ENCODE assay signal across 21 cellular contexts in genomic region chr7:47946581-47947354, GRCh38. TPM values are rescaled to one million over a fixed set of nuclear protein-coding genes. Genes with fewer than 3 reads are reported as not detected.
DNase-seq lines count a peak whose midpoint lies in the region; ATAC-seq lines count a peak whose summit lies in the region.
"Had no signal": no experiment of that assay in that cellular context is flagged by ENCODE, and none has a peak within 500 bp of the region (broad histone marks: within the 10 kb centered on the region; RNA-seq: fewer than 3 reads in every experiment).

No MANE protein-coding gene starts in this region.

- no peaks in the 10 kb centered on the region for H3K4me1 Mint-ChIP-seq in activated T-cell treated with anti-CD3 and anti-CD28 coated beads, Interleukin-2, amount 50 U/mL, for 24 hours (ENCODE audit: low read depth)
- H3K4me1 Mint-ChIP-seq in activated naive CD8-positive, alpha-beta T cell treated with anti-CD3 and anti-CD28 coated beads, Interleukin-2, amount 50 U/mL, for 24 hours, result peaks cover 2% of the 10 kb centered on the region
- H3K4me1 Mint-ChIP-seq: naive B cell; stimulated activated memory B cell treated with anti-CD40 and anti-IgM and Interleukin-4, amounts not matched to agents 10 μg/mL and 1 μg/mL and 100 μg/mL, for 72 hours had no signal

- peak overlapping the region; percentile 13 for H3K27ac Mint-ChIP-seq in activated T-cell treated with anti-CD3 and anti-CD28 coated beads, Interleukin-2, amount 50 U/mL, for 24 hours
- no peak overlapping the region for H3K27ac Mint-ChIP-seq in activated naive CD8-positive, alpha-beta T cell treated with anti-CD3 and anti-CD28 coated beads, Interleukin-2, amount 50 U/mL, for 24 hours
- H3K27ac Mint-ChIP-seq: stimulated activated memory B cell treated with anti-CD40 and anti-IgM and Interleukin-4, amounts not matched to agents 10 μg/mL and 1 μg/mL and 100 μg/mL, for 72 hours had no signal

- peaks cover 0 to 11% (median 2%) of the 10 kb centered on the region in 3 donors for H3K4me1 ChIP-seq in skeletal muscle tissue (ENCODE audit: control insufficient read depth in 3 of 3, insufficient read depth in 3 of 3, low read length in 3 of 3)

- H3K9me3 Mint-ChIP-seq in activated T-cell treated with anti-CD3 and anti-CD28 coated beads, Interleukin-2, amount 50 U/mL, for 24 hours, result no peaks in the 10 kb centered on the region
- no peaks in the 10 kb centered on the region for H3K9me3 Mint-ChIP-seq in activated naive CD8-positive, alpha-beta T cell treated with anti-CD3 and anti-CD28 coated beads, Interleukin-2, amount 50 U/mL, for 24 hours
- H3K9me3 Mint-ChIP-seq: naive B cell; stimulated activated memory B cell treated with anti-CD40 and anti-IgM and Interleukin-4, amounts not matched to agents 10 μg/mL and 1 μg/mL and 100 μg/mL, for 72 hours had no signal

- no peaks in the 10 kb centered on the region for H3K36me3 ChIP-seq in skeletal muscle tissue (ENCODE audit: control insufficient read depth in 3 of 3, insufficient read depth in 3 of 3, low read length in 3 of 3)
- H3K36me3 ChIP-seq: left lung, upper lobe of right lung had no signal

- no peaks in the 10 kb centered on the region for H3K27me3 Mint-ChIP-seq in activated T-cell treated with anti-CD3 and anti-CD28 coated beads, Interleukin-2, amount 50 U/mL, for 24 hours
- H3K27me3 Mint-ChIP-seq in activated naive CD8-positive, alpha-beta T cell treated with anti-CD3 and anti-CD28 coated beads, Interleukin-2, amount 50 U/mL, for 24 hours, result no peaks in the 10 kb centered on the region
- H3K27me3 Mint-ChIP-seq: stimulated activated memory B cell treated with anti-CD40 and anti-IgM and Interleukin-4, amounts not matched to agents 10 μg/mL and 1 μg/mL and 100 μg/mL, for 72 hours had no signal

- peak; percentile 43 for ATAC-seq in activated naive CD8-positive, alpha-beta T cell treated with anti-CD3 and anti-CD28 coated beads, Interleukin-2, amount 50 U/mL, for 24 hours
- ATAC-seq in GM19324 (IDR thresholded peaks at IDR 0.05; ENCODE audit: low FRiP score, unreplicated experiment) (no peak), GM21717 (IDR thresholded peaks at IDR 0.05; ENCODE audit: unreplicated experiment) (no peak)
- ATAC-seq: left lung; stimulated activated memory B cell treated with anti-CD40 and anti-IgM and Interleukin-4, amounts not matched to agents 10 μg/mL and 1 μg/mL and 100 μg/mL, for 72 hours; upper lobe of right lung had no signal

- peak overlapping the region; percentile 28 for H3K27ac ChIP-seq in skeletal muscle tissue (ENCODE audit: low read depth, low read length)
- H3K27ac ChIP-seq: KMS-11 had no signal

- no peaks in the 10 kb centered on the region for H3K9me3 ChIP-seq in skeletal muscle tissue (ENCODE audit: control insufficient read depth in 3 of 3, low read length in 3 of 3)
- H3K9me3 ChIP-seq: left lung, upper lobe of right lung had no signal

- H3K4me3 ChIP-seq in skeletal muscle tissue (ENCODE audit: low read length in 3 of 3), result no peak overlapping the region
- H3K4me3 ChIP-seq: left lung, upper lobe of right lung had no signal

- H3K4me3 Mint-ChIP-seq in activated T-cell treated with anti-CD3 and anti-CD28 coated beads, Interleukin-2, amount 50 U/mL, for 24 hours, result no peak overlapping the region
- no peak overlapping the region for H3K4me3 Mint-ChIP-seq in activated naive CD8-positive, alpha-beta T cell treated with anti-CD3 and anti-CD28 coated beads, Interleukin-2, amount 50 U/mL, for 24 hours
- H3K4me3 Mint-ChIP-seq: naive B cell; stimulated activated memory B cell treated with anti-CD40 and anti-IgM and Interleukin-4, amounts not matched to agents 10 μg/mL and 1 μg/mL and 100 μg/mL, for 72 hours had no signal

- DNase-seq in activated T-cell treated with anti-CD3 and anti-CD28 coated beads, Interleukin-2, amount 50 U/mL, for 24 hours, result no peak
- DNase-seq in activated T-cell treated with anti-CD3 and anti-CD28 coated beads, Interleukin-2, amount 50 U/mL, for 1 hour, result no peak
- no peak for DNase-seq in activated naive CD8-positive, alpha-beta T cell treated with anti-CD3 and anti-CD28 coated beads, Interleukin-2, amount 50 U/mL, for 24 hours
- DNase-seq in islet precursor cell, result peak; percentile 19
- no peak for DNase-seq in GOT3 (lab: John Stamatoyannopoulos, UW)
- DNase-seq: activated CD4-positive, alpha-beta T cell treated with anti-CD3 and anti-CD28 coated beads, Interleukin-2, amount 50 U/mL, for 1 hour; amygdala; C1 segment of cervical spinal cord; foreskin fibroblast; GDM1; left lung; naive B cell; NCI-H1092; NCI-H774; stimulated activated CD4-positive, alpha-beta T cell treated with anti-CD3 and anti-CD28 coated beads, Interleukin-12 subunit alpha, Interleukin-12 subunit beta, amount 100 ng/mL, for 4 hours; upper lobe of right lung had no signal

- H3K9ac ChIP-seq in skeletal muscle tissue (ENCODE audit: low read depth in 1 of 3, low read length in 3 of 3), result no peak overlapping the region
- H3K9ac ChIP-seq: KMS-11 had no signal

- H3K36me3 Mint-ChIP-seq in activated T-cell treated with anti-CD3 and anti-CD28 coated beads, Interleukin-2, amount 50 U/mL, for 24 hours (ENCODE audit: low read depth), result no peaks in the 10 kb centered on the region
- no peaks in the 10 kb centered on the region for H3K36me3 Mint-ChIP-seq in activated naive CD8-positive, alpha-beta T cell treated with anti-CD3 and anti-CD28 coated beads, Interleukin-2, amount 50 U/mL, for 24 hours (ENCODE audit: low read depth)
- H3K36me3 Mint-ChIP-seq: naive B cell; stimulated activated memory B cell treated with anti-CD40 and anti-IgM and Interleukin-4, amounts not matched to agents 10 μg/mL and 1 μg/mL and 100 μg/mL, for 72 hours had no signal

- H3K27me3 ChIP-seq in skeletal muscle tissue (ENCODE audit: control insufficient read depth in 3 of 3, insufficient read depth in 3 of 3, low read length in 3 of 3), result no peaks in the 10 kb centered on the region
- H3K27me3 ChIP-seq: left lung, upper lobe of right lung had no signal

RNA-seq across cellular contexts. Expression of gene PKD1L1, which starts 1.5 kb away (rescaled TPM):
- total RNA-seq in skeletal muscle tissue, result 0.52 TPM

RNA-seq across cellular contexts. Expression of gene HUS1, which starts 32.6 kb away (rescaled TPM):
- total RNA-seq in skeletal muscle tissue, result 10.4 TPM
